Comparison of ENCODE assay signal across 12 cellular contexts in genomic region chr1:234409328-234409727, GRCh38. TPM values are rescaled to one million over a fixed set of nuclear protein-coding genes. Genes with fewer than 3 reads are reported as not detected.
DNase-seq lines count a peak whose midpoint lies in the region; ATAC-seq lines count a peak whose summit lies in the region.
"Had no signal": no experiment of that assay in that cellular context is flagged by ENCODE, and none has a peak within 500 bp of the region (broad histone marks: within the 10 kb centered on the region; RNA-seq: fewer than 3 reads in every experiment).

No MANE protein-coding gene starts in this region.

- H3K4me1 Mint-ChIP-seq in activated CD4-positive, alpha-beta T cell treated with anti-CD3 and anti-CD28 coated beads for 36 hours = peaks cover 42% of the 10 kb centered on the region
- peaks cover 23 to 55% (median 49%) of the 10 kb centered on the region in 7 donors for H3K4me1 Mint-ChIP-seq in naive thymus-derived CD4-positive, alpha-beta T cell

- H3K4me1 ChIP-seq in naive thymus-derived CD4-positive, alpha-beta T cell (ENCODE audit: control insufficient read depth in 2 of 2, insufficient read depth in 2 of 2, low read length in 2 of 2) = peaks cover 0 to 48% of the 10 kb centered on the region in 2 donors

- CTCF ChIA-PET in activated CD4-positive, alpha-beta T cell treated with anti-CD3 and anti-CD28 coated beads for 36 hours (lab: Charles Lee) = interaction anchor here (0.5 to 2.3 kb wide), 11 partner anchors 10 to 194 kb away, joined by 3 to 6 read pairs (median 3); no protein-coding TSS in a partner anchor
- CTCF ChIA-PET in naive thymus-derived CD4-positive, alpha-beta T cell (lab: Charles Lee) = interaction anchor here (0.9 to 3.8 kb wide), 10 partner anchors 10 to 100 kb away, joined by 3 to 46 read pairs (median 6); no protein-coding TSS in a partner anchor

- H3K27ac Mint-ChIP-seq in activated CD4-positive, alpha-beta T cell treated with anti-CD3 and anti-CD28 coated beads for 36 hours = peak overlapping the region; percentile 89
- peak overlapping the region; percentile 91 to 99 (median 97) for H3K27ac Mint-ChIP-seq in naive thymus-derived CD4-positive, alpha-beta T cell
- H3K27ac Mint-ChIP-seq: mesothelial cell of epicardium had no signal

- no peaks in the 10 kb centered on the region for H3K9me3 ChIP-seq in naive thymus-derived CD4-positive, alpha-beta T cell (ENCODE audit: control insufficient read depth in 2 of 3, low read length in 3 of 3)

- H3K36me3 ChIP-seq in naive thymus-derived CD4-positive, alpha-beta T cell (ENCODE audit: control insufficient read depth in 2 of 3, insufficient read depth in 3 of 3, low read length in 3 of 3) = peaks cover 0 to 10% (median 0%) of the 10 kb centered on the region in 3 experiments

- POLR2A ChIA-PET in activated CD4-positive, alpha-beta T cell treated with anti-CD3 and anti-CD28 coated beads for 36 hours (lab: Charles Lee) = interaction anchor here (0.7 kb wide), 1 partner anchor 200 kb away, joined by 3 read pairs; no protein-coding TSS in a partner anchor
- POLR2A ChIA-PET in naive thymus-derived CD4-positive, alpha-beta T cell (lab: Charles Lee) = interaction anchor here (0.6 to 8.9 kb wide), 9 partner anchors 10 to 86 kb away, joined by 3 to 124 read pairs (median 10); partner anchors contain the start of gene COA6

- no peaks in the 10 kb centered on the region for H3K27me3 ChIP-seq in naive thymus-derived CD4-positive, alpha-beta T cell (ENCODE audit: control insufficient read depth in 2 of 2, insufficient read depth in 2 of 2, low read length in 2 of 2)

- H3K9me3 Mint-ChIP-seq in activated CD4-positive, alpha-beta T cell treated with anti-CD3 and anti-CD28 coated beads for 36 hours (ENCODE audit: low read depth) = no peaks in the 10 kb centered on the region
- no peaks in the 10 kb centered on the region for H3K9me3 Mint-ChIP-seq in naive thymus-derived CD4-positive, alpha-beta T cell
- H3K9me3 Mint-ChIP-seq: mesothelial cell of epicardium had no signal

- H3K4me3 ChIP-seq in naive thymus-derived CD4-positive, alpha-beta T cell (ENCODE audit: low read length) = peak overlapping the region; percentile 35

- no peaks in the 10 kb centered on the region for H3K27me3 Mint-ChIP-seq in activated CD4-positive, alpha-beta T cell treated with anti-CD3 and anti-CD28 coated beads for 36 hours
- no peaks in the 10 kb centered on the region for H3K27me3 Mint-ChIP-seq in naive thymus-derived CD4-positive, alpha-beta T cell

- H3K27ac ChIP-seq in naive thymus-derived CD4-positive, alpha-beta T cell (ENCODE audit: low read depth, low read length) = peak overlapping the region; percentile 83

- intact Hi-C loops in activated CD4-positive, alpha-beta T cell treated with anti-CD3 and anti-CD28 coated beads for 36 hours (cut with DNase I, micrococcal nuclease) = loop anchor here (1.0 to 2.0 kb wide), 10 partner anchors 8 to 295 kb away; partner anchors contain the start of gene COA6 (in 2 of the 2)
- intact Hi-C loops in naive thymus-derived CD4-positive, alpha-beta T cell (cut with micrococcal nuclease) = loop anchor here (1.0 to 10.0 kb wide), 14 partner anchors 8 to 296 kb away; partner anchors contain the start of genes COA6 (in 2 of the 2) and TARBP1 (in 1 of the 2)

- peaks cover 31% of the 10 kb centered on the region for H3K36me3 Mint-ChIP-seq in activated CD4-positive, alpha-beta T cell treated with anti-CD3 and anti-CD28 coated beads for 36 hours (ENCODE audit: low read depth)
- peaks cover 4 to 16% (median 7%) of the 10 kb centered on the region in 5 donors for H3K36me3 Mint-ChIP-seq in naive thymus-derived CD4-positive, alpha-beta T cell

- peak; percentile 53 for ATAC-seq in activated CD4-positive, alpha-beta T cell treated with anti-CD3 and anti-CD28 coated beads for 36 hours
- ATAC-seq in naive thymus-derived CD4-positive, alpha-beta T cell = peak; percentile 81
- ATAC-seq in HG03095 (IDR thresholded peaks at IDR 0.05; ENCODE audit: unreplicated experiment) (no peak), GM21786 (IDR thresholded peaks at IDR 0.05; ENCODE audit: unreplicated experiment) (no peak)
- ATAC-seq: sciatic nerve had no signal

- H3K4me3 Mint-ChIP-seq in activated CD4-positive, alpha-beta T cell treated with anti-CD3 and anti-CD28 coated beads for 36 hours = peak overlapping the region; percentile 51
- peak overlapping the region; percentile 64 to 89 (median 76) for H3K4me3 Mint-ChIP-seq in naive thymus-derived CD4-positive, alpha-beta T cell
- H3K4me3 Mint-ChIP-seq: mesothelial cell of epicardium had no signal

- peak; percentile 21 for DNase-seq in activated CD4-positive, alpha-beta T cell treated with anti-CD3 and anti-CD28 coated beads for 36 hours
- no peak for DNase-seq in activated CD4-positive, alpha-beta T cell treated with anti-CD3 and anti-CD28 coated beads for 48 hours
- DNase-seq in NCI-H526 (lab: John Stamatoyannopoulos, UW) = peak; percentile 80 to 90
- peak; percentile 40 for DNase-seq in amniotic epithelial cell (ENCODE audit: low read depth)
- DNase-seq in naive thymus-derived CD4-positive, alpha-beta T cell = peak in 7 of 9 donors; percentile 44 to 80 (median 72)
- DNase-seq in 8988T = no peak
- DNase-seq: dermis blood vessel endothelial cell, NCI-H774 had no signal

RNA-seq across cellular contexts. Expression of gene COA6, which starts 36.1 kb away (rescaled TPM):
- total RNA-seq in activated CD4-positive, alpha-beta T cell treated with anti-CD3 and anti-CD28 coated beads for 36 hours = 10 to 100 TPM; 56.5 to 69.5 TPM
- 10 to 100 TPM in 4 of 5 experiments, 1 to 10 TPM in 1; 9.5 to 47.3 (median 18.5) TPM for total RNA-seq in naive thymus-derived CD4-positive, alpha-beta T cell
- polyA plus RNA-seq in naive thymus-derived CD4-positive, alpha-beta T cell = 10 to 100 TPM; 31.6 to 52.7 TPM

Comparison
In these comparisons a context has a peak if more than half of its experiments do, and no peak if none do; other contexts are left out.
1. DNase-seq: peak in activated CD4-positive, alpha-beta T cell treated with anti-CD3 and anti-CD28 coated beads for 36 hours (single experiment), NCI-H526 (2 of 2), amniotic epithelial cell (single experiment) and naive thymus-derived CD4-positive, alpha-beta T cell (7 of 9); none in activated CD4-positive, alpha-beta T cell treated with anti-CD3 and anti-CD28 coated beads for 48 hours (single experiment) and 8988T (single experiment).
2. ATAC-seq: peak in activated CD4-positive, alpha-beta T cell treated with anti-CD3 and anti-CD28 coated beads for 36 hours (single experiment) and naive thymus-derived CD4-positive, alpha-beta T cell (single experiment); none in HG03095 (single experiment) and GM21786 (single experiment).